Comparison of ENCODE assay signal across 1 cellular context in the genomic region with DNA sequence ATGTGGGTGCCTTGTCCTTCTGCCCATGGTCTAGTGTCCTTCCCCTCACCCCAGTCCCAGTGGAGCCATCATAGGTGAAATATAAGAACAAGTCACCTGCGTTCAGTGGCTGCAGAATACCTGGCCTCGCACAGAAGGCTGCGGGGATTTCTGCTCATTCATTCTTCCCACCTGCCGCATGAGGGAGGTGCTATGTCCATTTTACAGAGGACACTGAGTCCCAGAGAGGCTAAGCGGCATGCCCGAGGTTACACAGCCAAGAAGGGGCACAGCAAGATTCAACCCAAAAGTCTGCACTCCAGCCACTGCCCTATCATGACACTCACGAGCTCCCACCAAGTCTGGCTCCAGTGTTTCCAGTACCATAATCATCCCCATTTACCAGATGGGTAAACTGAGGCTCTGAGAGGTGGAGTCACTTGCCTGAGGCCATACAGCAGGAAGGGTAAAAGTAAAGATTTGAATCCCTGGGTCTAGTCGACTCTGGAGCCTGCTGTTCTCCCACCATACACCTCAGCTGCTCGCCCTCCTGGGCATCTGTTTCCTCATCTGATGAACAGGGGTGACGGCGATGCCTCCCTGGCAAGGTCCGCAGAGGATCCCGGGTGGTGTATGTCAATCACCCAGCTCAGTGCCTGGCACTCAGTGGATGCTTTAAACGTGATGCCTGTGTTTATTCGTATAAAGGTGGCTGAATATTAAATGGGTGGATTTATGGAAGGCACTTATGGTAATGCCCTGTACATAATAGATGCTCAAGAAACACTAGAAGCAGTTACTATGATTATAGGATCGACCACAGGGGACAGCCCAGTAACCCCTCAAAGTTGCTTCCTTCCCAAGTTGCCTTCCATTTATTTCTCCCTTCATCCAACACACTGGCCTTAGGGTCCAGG.
TF ChIP-seq lines count a peak whose summit lies in the region.

No MANE protein-coding gene starts in this region.

TF ChIP-seq in IMR-90, 13 proteins besides CTCF, POLR2A, EP300 and RAD21:
- TF ChIP-seq RFX5 (IDR thresholded peaks at IDR 0.05; ENCODE audit: low read depth, low read length) (no peak), MAZ (IDR thresholded peaks at IDR 0.05; ENCODE audit: borderline replicate concordance, low read depth, low read length) (no peak), BHLHE40 (IDR thresholded peaks at IDR 0.05; ENCODE audit: low read depth, low read length) (no peak), NFE2L2 (IDR thresholded peaks at IDR 0.05; ENCODE audit: low read depth, low read length) (no peak), MXI1 (IDR thresholded peaks at IDR 0.05; ENCODE audit: borderline replicate concordance, low read depth, low read length) (no peak), RCOR1 (IDR thresholded peaks at IDR 0.05; ENCODE audit: insufficient replicate concordance, low read length) (no peak), MAFK (IDR thresholded peaks at IDR 0.05; ENCODE audit: low read depth, low read length) (no peak), SMC3 (IDR thresholded peaks at IDR 0.05; ENCODE audit: low read depth, low read length) (no peak), FOS (IDR thresholded peaks at IDR 0.05; ENCODE audit: low read depth, low read length) (no peak), CEBPB (IDR thresholded peaks at IDR 0.05; ENCODE audit: low read depth, low read length) (no peak), CHD1 (IDR thresholded peaks at IDR 0.05; ENCODE audit: low read depth, low read length) (no peak)
- TF ChIP-seq, protein P1, sequence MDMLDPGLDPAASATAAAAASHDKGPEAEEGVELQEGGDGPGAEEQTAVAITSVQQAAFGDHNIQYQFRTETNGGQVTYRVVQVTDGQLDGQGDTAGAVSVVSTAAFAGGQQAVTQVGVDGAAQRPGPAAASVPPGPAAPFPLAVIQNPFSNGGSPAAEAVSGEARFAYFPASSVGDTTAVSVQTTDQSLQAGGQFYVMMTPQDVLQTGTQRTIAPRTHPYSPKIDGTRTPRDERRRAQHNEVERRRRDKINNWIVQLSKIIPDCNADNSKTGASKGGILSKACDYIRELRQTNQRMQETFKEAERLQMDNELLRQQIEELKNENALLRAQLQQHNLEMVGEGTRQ (IDR thresholded peaks at IDR 0.05; ENCODE audit: low read depth, low read length): no peak
- TF ChIP-seq, protein P2, sequence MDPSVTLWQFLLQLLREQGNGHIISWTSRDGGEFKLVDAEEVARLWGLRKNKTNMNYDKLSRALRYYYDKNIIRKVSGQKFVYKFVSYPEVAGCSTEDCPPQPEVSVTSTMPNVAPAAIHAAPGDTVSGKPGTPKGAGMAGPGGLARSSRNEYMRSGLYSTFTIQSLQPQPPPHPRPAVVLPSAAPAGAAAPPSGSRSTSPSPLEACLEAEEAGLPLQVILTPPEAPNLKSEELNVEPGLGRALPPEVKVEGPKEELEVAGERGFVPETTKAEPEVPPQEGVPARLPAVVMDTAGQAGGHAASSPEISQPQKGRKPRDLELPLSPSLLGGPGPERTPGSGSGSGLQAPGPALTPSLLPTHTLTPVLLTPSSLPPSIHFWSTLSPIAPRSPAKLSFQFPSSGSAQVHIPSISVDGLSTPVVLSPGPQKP (IDR thresholded peaks at IDR 0.05; ENCODE audit: borderline replicate concordance, low read depth, low read length): no peak
